8 cellular contexts compared by ENCODE assay signal in the genomic region with DNA sequence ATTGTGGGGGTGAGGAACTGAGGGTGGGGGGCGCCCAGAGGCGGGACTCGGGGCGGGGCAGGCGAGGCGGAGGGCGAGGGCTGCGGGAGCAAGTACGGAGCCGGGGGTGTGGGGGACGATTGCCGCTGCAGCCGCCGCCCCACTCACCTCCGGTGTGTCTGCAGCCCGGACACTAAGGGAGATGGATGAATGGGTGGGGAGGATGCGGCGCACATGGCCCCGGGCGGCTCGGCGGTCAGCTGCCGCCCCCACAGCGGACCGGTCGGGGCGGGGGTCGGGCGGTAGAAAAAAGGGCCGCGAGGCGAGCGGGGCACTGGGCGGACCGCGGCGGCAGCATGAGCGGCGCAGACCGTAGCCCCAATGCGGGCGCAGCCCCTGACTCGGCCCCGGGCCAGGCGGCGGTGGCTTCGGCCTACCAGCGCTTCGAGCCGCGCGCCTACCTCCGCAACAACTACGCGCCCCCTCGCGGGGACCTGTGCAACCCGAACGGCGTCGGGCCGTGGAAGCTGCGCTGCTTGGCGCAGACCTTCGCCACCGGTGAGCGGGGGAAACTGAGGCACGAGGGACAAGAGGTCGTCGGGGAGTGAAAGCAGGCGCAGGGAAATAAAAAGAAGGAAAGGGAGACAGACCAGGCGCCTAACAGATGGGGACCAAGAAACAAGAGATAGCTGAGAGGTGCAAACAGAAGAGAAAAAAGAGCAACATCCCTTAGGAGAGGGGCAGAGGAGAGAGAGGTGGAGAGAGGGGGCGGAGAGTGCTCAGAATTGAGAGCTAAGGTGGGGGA. TPM values are rescaled to one million over a fixed set of nuclear protein-coding genes. Genes with fewer than 3 reads are reported as not detected.
DNase-seq lines count a peak whose midpoint lies in the region; ATAC-seq and TF ChIP-seq lines count a peak whose summit lies in the region.

A gene with protein sequence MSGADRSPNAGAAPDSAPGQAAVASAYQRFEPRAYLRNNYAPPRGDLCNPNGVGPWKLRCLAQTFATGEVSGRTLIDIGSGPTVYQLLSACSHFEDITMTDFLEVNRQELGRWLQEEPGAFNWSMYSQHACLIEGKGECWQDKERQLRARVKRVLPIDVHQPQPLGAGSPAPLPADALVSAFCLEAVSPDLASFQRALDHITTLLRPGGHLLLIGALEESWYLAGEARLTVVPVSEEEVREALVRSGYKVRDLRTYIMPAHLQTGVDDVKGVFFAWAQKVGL (plus strand): TSS at position 313 of the 784 bp plus-strand sequence. CDS start 23 bp downstream, at position 336.

- H3K36me3 Mint-ChIP-seq in activated CD4-positive, alpha-beta memory T cell treated with anti-CD3 and anti-CD28 coated beads, Interleukin-2, amount 10 ng/mL, durations not matched to agents 7 days and 5 days (ENCODE audit: low read depth), result no peaks in the 10 kb centered on the region

- CTCF ChIA-PET in activated CD4-positive, alpha-beta memory T cell treated with anti-CD3 and anti-CD28 coated beads, Interleukin-2, amount 10 ng/mL, durations not matched to agents 7 days and 5 days (lab: Charles Lee), result interaction anchor here (0.5 to 2.0 kb wide), 18 partner anchors 9 to 202 kb away, joined by 3 to 16 read pairs (median 4); a partner anchor contains a TSS

- no peak within 1 kb of the TSS for H3K27ac Mint-ChIP-seq in activated CD4-positive, alpha-beta memory T cell treated with anti-CD3 and anti-CD28 coated beads, Interleukin-2, amount 10 ng/mL, durations not matched to agents 7 days and 5 days

- H3K4me3 Mint-ChIP-seq in activated CD4-positive, alpha-beta memory T cell treated with anti-CD3 and anti-CD28 coated beads, Interleukin-2, amount 10 ng/mL, durations not matched to agents 7 days and 5 days, result peak within 1 kb of the TSS; percentile 27

- H3K4me3 ChIP-seq in GM12865 (ENCODE audit: low read depth, low read length), result peak within 1 kb of the TSS; percentile 25

- peak; percentile 61 for TF ChIP-seq CTCF in GM12865 (IDR thresholded peaks at IDR 0.05; ENCODE audit: insufficient read depth, low read depth, low read length, missing control alignments)

- H3K9me3 Mint-ChIP-seq in activated CD4-positive, alpha-beta memory T cell treated with anti-CD3 and anti-CD28 coated beads, Interleukin-2, amount 10 ng/mL, durations not matched to agents 7 days and 5 days, result no peaks in the 10 kb centered on the region

- H3K4me1 Mint-ChIP-seq in activated CD4-positive, alpha-beta memory T cell treated with anti-CD3 and anti-CD28 coated beads, Interleukin-2, amount 10 ng/mL, durations not matched to agents 7 days and 5 days, result peaks cover 6% of the 10 kb centered on the region

- H3K27me3 Mint-ChIP-seq in activated CD4-positive, alpha-beta memory T cell treated with anti-CD3 and anti-CD28 coated beads, Interleukin-2, amount 10 ng/mL, durations not matched to agents 7 days and 5 days, result peaks cover 34% of the 10 kb centered on the region

- no peak for ATAC-seq in GM21515 (IDR thresholded peaks at IDR 0.05; ENCODE audit: unreplicated experiment)
- no peak for ATAC-seq in GM21526 (IDR thresholded peaks at IDR 0.05; ENCODE audit: low FRiP score, unreplicated experiment)

- DNase-seq in GM12865 (ENCODE audit: low read depth) (peak; percentile 68), NCI-H1930 (lab: John Stamatoyannopoulos, UW) (peak; percentile 61 to 75), ecto neural progenitor cell (ENCODE audit: low spot score) (peak; percentile 90), lung microvascular endothelial cell (ENCODE audit: low read depth in 2 of 2) (peak; percentile 65 to 84)
- peak; percentile 70 for DNase-seq in activated CD4-positive, alpha-beta memory T cell treated with anti-CD3 and anti-CD28 coated beads, Interleukin-2, amount 10 ng/mL, durations not matched to agents 7 days and 5 days
- DNase-seq in stimulated activated CD8-positive, alpha-beta memory T cell treated with anti-CD3 and anti-CD28 coated beads, Interleukin-15, amount 100 ng/mL, for 1 hour (ENCODE audit: low read depth), result peak; percentile 50

- POLR2A ChIA-PET in activated CD4-positive, alpha-beta memory T cell treated with anti-CD3 and anti-CD28 coated beads, Interleukin-2, amount 10 ng/mL, durations not matched to agents 7 days and 5 days (lab: Charles Lee), result interaction anchor here (1.0 to 3.7 kb wide), 6 partner anchors 11 to 62 kb away, joined by 3 to 18 read pairs (median 4); a partner anchor contains a TSS

RNA-seq across cellular contexts. Expression of the gene that starts here (rescaled TPM):
- not detected for total RNA-seq in activated CD4-positive, alpha-beta memory T cell treated with anti-CD3 and anti-CD28 coated beads, Interleukin-2, amount 10 ng/mL, durations not matched to agents 7 days and 5 days
- total RNA-seq in lung microvascular endothelial cell, result 0.65 and 2.8 TPM in 2 replicates

Comparison
In these comparisons a context has a peak if more than half of its experiments do, and no peak if none do; other contexts are left out.
1. Peak in DNase-seq in activated CD4-positive, alpha-beta memory T cell treated with anti-CD3 and anti-CD28 coated beads, Interleukin-2, amount 10 ng/mL, durations not matched to agents 7 days and 5 days; RNA of the gene not detected or under 1 TPM.